ENCODE assay signal across 9 cellular contexts in genomic region chr5:14146725-14147124, GRCh38. TPM values are rescaled to one million over a fixed set of nuclear protein-coding genes. Genes with fewer than 3 reads are reported as not detected.
DNase-seq lines count a peak whose midpoint lies in the region; ATAC-seq and TF ChIP-seq lines count a peak whose summit lies in the region.
"Had no signal": no experiment of that assay in that cellular context is flagged by ENCODE, and none has a peak within 500 bp of the region (broad histone marks: within the 10 kb centered on the region; RNA-seq: fewer than 3 reads in every experiment).

No MANE protein-coding gene starts in this region.

- H3K27ac ChIP-seq in PC-9 = no peak overlapping the region
- H3K27ac ChIP-seq in MM.1S (ENCODE audit: low read length) = no peak overlapping the region

- H3K36me3 ChIP-seq in PC-9 (ENCODE audit: low read depth) (peaks cover 7% of the 10 kb centered on the region; the same call in 1 of the 2 replicates), MM.1S (replicated peaks; ENCODE audit: insufficient read depth, low read length) (no peaks in the 10 kb centered on the region; the same call in 1 of the 2 replicates)

- BruUV-seq in PC-9 (replicated peaks; lab: Mats Ljungman, UMichigan) = no TSS peak

- CTCF ChIA-PET in PC-9 (lab: Charles Lee) = interaction anchor here (0.8 to 0.9 kb wide), 2 partner anchors 81 to 123 kb away, joined by 3 to 4 read pairs; no protein-coding TSS in a partner anchor

- H3F3A ChIP-seq in PC-9 (ENCODE audit: insufficient read depth, low read depth) (peaks cover 12% of the 10 kb centered on the region; the same call in 1 of the 2 replicates), MM.1S (ENCODE audit: insufficient read depth, low read length) (peaks cover 17% of the 10 kb centered on the region; the same call in 1 of the 2 replicates)

- peaks cover 80% of the 10 kb centered on the region for H3K79me2 ChIP-seq in PC-9 (ENCODE audit: low read depth)
- H3K79me2 ChIP-seq in MM.1S (ENCODE audit: low read length) = peaks cover 77% of the 10 kb centered on the region

- H3K9me2 ChIP-seq in PC-9 (ENCODE audit: insufficient read depth) (no peaks in the 10 kb centered on the region), MM.1S (replicated peaks; ENCODE audit: insufficient read depth, low read length) (no peaks in the 10 kb centered on the region)

- no peak for TF ChIP-seq POLR2A in lower leg skin (IDR thresholded peaks at IDR 0.05)

- H3K9ac ChIP-seq in MM.1S (ENCODE audit: low read length) = no peak overlapping the region

- POLR2A ChIA-PET in PC-9 (lab: Charles Lee; ENCODE audit: unreplicated experiment) = interaction anchor here (0.6 to 1.8 kb wide), 8 partner anchors 9 to 119 kb away, joined by 3 to 45 read pairs (median 4); no protein-coding TSS in a partner anchor

- no peak for DNase-seq in GM12865 (ENCODE audit: low read depth)
- no peak for DNase-seq in PC-9
- DNase-seq in fibroblast of villous mesenchyme (ENCODE audit: low read depth) = no peak
- DNase-seq in skeletal muscle cell (ENCODE audit: low read depth) = no peak
- no peak for DNase-seq in lower leg skin (ENCODE audit: low spot score in 2 of 2)
- no peak for DNase-seq in MM.1S
- DNase-seq: activated CD4-positive, alpha-beta T cell treated with anti-CD3 and anti-CD28 coated beads, Interleukin-2, amount 50 U/mL, for 4 hours had no signal

- H3K4me2 ChIP-seq in PC-9 (peak overlapping the region; percentile 88), MM.1S (ENCODE audit: low read depth, low read length) (no peak overlapping the region)

- H3K4me3 ChIP-seq in GM12865 (ENCODE audit: low read depth, low read length) (peak overlapping the region; percentile 99), PC-9 (peak overlapping the region; percentile 99; the same call in 1 of the 2 replicates), fibroblast of villous mesenchyme (ENCODE audit: low read depth, low read length) (peak overlapping the region; percentile 97), skeletal muscle cell (ENCODE audit: low read depth, low read length) (peak overlapping the region; percentile 97), lower leg skin (ENCODE audit: low read depth, poor library complexity, severe bottlenecking) (no peak overlapping the region), MM.1S (ENCODE audit: low read length) (no peak overlapping the region)

- H2AFZ ChIP-seq in PC-9 = no peak overlapping the region
- H2AFZ ChIP-seq in MM.1S (ENCODE audit: low read length) = no peak overlapping the region

- no peak for TF ChIP-seq CTCF in GM12865 (IDR thresholded peaks at IDR 0.05; ENCODE audit: insufficient read depth, low read depth, low read length, missing control alignments)
- TF ChIP-seq CTCF in PC-9 (conservative IDR thresholded peaks at IDR 0.05) = no peak
- TF ChIP-seq CTCF in fibroblast of villous mesenchyme (IDR thresholded peaks at IDR 0.05; ENCODE audit: insufficient read depth, low read depth, low read length) = no peak
- TF ChIP-seq CTCF in lower leg skin (IDR thresholded peaks at IDR 0.05) = no peak
- TF ChIP-seq CTCF in MM.1S (IDR thresholded peaks at IDR 0.05; ENCODE audit: low read length) = no peak

- ATAC-seq in esophagus mucosa = no peak
- ATAC-seq in GM21786 (IDR thresholded peaks at IDR 0.05; ENCODE audit: unreplicated experiment) = no peak

- H3K9me3 ChIP-seq in PC-9 (ENCODE audit: insufficient read depth, low read depth) (no peaks in the 10 kb centered on the region), MM.1S (replicated peaks; ENCODE audit: insufficient read depth, low read length) (no peaks in the 10 kb centered on the region)

- intact Hi-C loops in PC-9 (cut with micrococcal nuclease; ENCODE audit: unreplicated experiment) = no loop called here
- intact Hi-C loops in lower leg skin (cut with DNase I; ENCODE audit: low total_unique reads) = no loop called here

- peaks cover 64% of the 10 kb centered on the region for H4K20me1 ChIP-seq in PC-9 (ENCODE audit: insufficient read depth)
- H4K20me1 ChIP-seq in MM.1S (ENCODE audit: insufficient read depth, low read length) = peaks cover 6% of the 10 kb centered on the region; the same call in 1 of the 2 replicates

- WGBS in lower leg skin, 2 donors = 72 to 75% methylated on average over 3 of the region's 3 CpGs

- peaks cover 44% of the 10 kb centered on the region for H3K4me1 ChIP-seq in PC-9 (replicated peaks; ENCODE audit: insufficient read depth)
- H3K4me1 ChIP-seq in MM.1S (ENCODE audit: low read length) = peaks cover 13% of the 10 kb centered on the region

- no peaks in the 10 kb centered on the region for H3K27me3 ChIP-seq in PC-9 (ENCODE audit: insufficient read depth, low read depth)
- no peaks in the 10 kb centered on the region for H3K27me3 ChIP-seq in MM.1S (replicated peaks; ENCODE audit: insufficient read depth, low read length)

RNA-seq across cellular contexts. Expression of gene TRIO, which starts 3.6 kb away (rescaled TPM):
- 596 and 756 TPM in 2 replicates for total RNA-seq in PC-9 (2021)
- 366 and 410 TPM in 2 replicates for total RNA-seq in fibroblast of villous mesenchyme
- total RNA-seq in lower leg skin = 100 to 1,000 TPM in 1 of 4 donors, 10 to 100 TPM in 3; 47.8 to 101 (median 64.5) TPM
- 42.0 TPM for total RNA-seq in esophagus mucosa

Comparison
In these comparisons a context has a peak if more than half of its experiments do, and no peak if none do; other contexts are left out.
1. H3K4me3 ChIP-seq: peak in GM12865 (single experiment), PC-9 (single experiment), fibroblast of villous mesenchyme (single experiment) and skeletal muscle cell (single experiment); none in lower leg skin (single experiment) and MM.1S (single experiment).